ENCODE assay signal across 14 cellular contexts in the genomic region with DNA sequence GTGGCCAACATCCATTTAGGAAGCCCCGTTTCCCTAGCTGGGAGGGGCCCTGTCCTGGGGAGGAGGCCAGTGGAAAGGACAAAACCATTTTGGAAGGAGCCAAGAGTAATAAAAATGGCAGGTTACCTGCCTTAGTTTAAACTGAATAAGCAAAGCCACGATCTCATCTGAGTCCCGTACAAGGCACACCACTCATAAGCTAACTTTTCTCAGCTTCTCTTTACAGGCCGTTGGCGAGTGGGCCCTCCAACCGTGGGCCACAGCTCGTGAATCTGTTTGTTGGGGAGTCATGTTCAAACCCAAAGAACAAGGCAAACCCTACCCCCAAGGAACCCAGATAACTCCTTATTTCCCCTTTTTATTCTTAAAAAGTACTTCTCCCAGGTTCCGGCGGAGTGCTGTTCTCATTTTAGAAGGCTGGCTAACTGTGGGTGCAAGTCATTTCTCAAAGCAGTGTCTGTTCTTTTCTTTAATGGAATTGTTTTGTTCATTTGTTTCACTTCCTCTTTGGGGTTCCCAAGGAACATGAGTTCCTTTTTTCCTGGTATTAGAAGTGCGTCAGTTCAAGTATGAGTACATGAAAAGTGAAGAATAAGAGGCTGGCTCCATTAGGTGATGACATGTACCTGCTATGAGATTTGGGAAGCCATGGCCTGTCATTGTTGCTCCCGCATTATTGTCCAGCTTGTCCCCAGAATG.
DNase-seq lines count a peak whose midpoint lies in the region; ATAC-seq and TF ChIP-seq lines count a peak whose summit lies in the region.
"Had no signal": no experiment of that assay in that cellular context is flagged by ENCODE, and none has a peak within 500 bp of the region (broad histone marks: within the 10 kb centered on the region; RNA-seq: fewer than 3 reads in every experiment).

No MANE protein-coding gene starts in this region.

- intact Hi-C loops in testis (cut with DNase I; ENCODE audit: low total_unique reads), result no loop called here

- H3K36me3 ChIP-seq in gastroesophageal sphincter (no peaks in the 10 kb centered on the region), neutrophil (no peaks in the 10 kb centered on the region), testis (ENCODE audit: low read depth, missing control alignments) (no peaks in the 10 kb centered on the region)
- H3K36me3 ChIP-seq: uterus had no signal

- DNase-seq in Ammon's horn (ENCODE audit: low spot score) (peak; percentile 45), OCI-M1 (lab: John Stamatoyannopoulos, UW) (peak; percentile 78), occipital lobe (lab: John Stamatoyannopoulos, UW) (no peak), testis (no peak), NK-92 (lab: John Stamatoyannopoulos, UW; ENCODE audit: unreplicated experiment) (no peak)
- DNase-seq: activated B cell treated with CpG ODN at 0.5 μM for 24 hours, foreskin keratinocyte, NCI-H1105 treated with DMSO at 0.1 percent for 48 hours, uterus had no signal

- H3K27me3 ChIP-seq in gastroesophageal sphincter (no peaks in the 10 kb centered on the region), neutrophil (no peaks in the 10 kb centered on the region), testis (no peaks in the 10 kb centered on the region)
- H3K27me3 ChIP-seq: foreskin keratinocyte, uterus had no signal

- TF ChIP-seq CTCF in gastroesophageal sphincter (IDR thresholded peaks at IDR 0.05) (no peak), neutrophil (IDR thresholded peaks at IDR 0.05) (no peak), testis (IDR thresholded peaks at IDR 0.05) (no peak)

- ATAC-seq in gastroesophageal sphincter (peak; percentile 40), HG03196 (IDR thresholded peaks at IDR 0.05; ENCODE audit: unreplicated experiment) (no peak)
- ATAC-seq: foreskin keratinocyte; GM23338; natural killer cell treated with Interleukin-12 subunit alpha and Interleukin-12 subunit beta and Interleukin-15 and Interleukin-18, amount 100 ng/mL, for 72 hours had no signal

- TF ChIP-seq POLR2A in gastroesophageal sphincter (IDR thresholded peaks at IDR 0.05) (peak in 1 of 2 donors; percentile 1), testis (IDR thresholded peaks at IDR 0.05) (no peak)

- H3K9me3 ChIP-seq in gastroesophageal sphincter, result no peaks in the 10 kb centered on the region
- H3K9me3 ChIP-seq in neutrophil, result no peaks in the 10 kb centered on the region
- H3K9me3 ChIP-seq in testis, result no peaks in the 10 kb centered on the region
- H3K9me3 ChIP-seq: uterus had no signal

- WGBS in gastroesophageal sphincter (ENCODE audit: low coverage in 1 of 2), 2 donors, result 80 to 87% methylated on average over 9 to 11 of the region's 11 CpGs
- 84 to 88% methylated on average over 11 of the region's 11 CpGs for WGBS in testis, 2 donors

- H3K27ac ChIP-seq in gastroesophageal sphincter, result peak overlapping the region in 3 of 4 donors; percentile 14 to 60 (median 47)
- peak overlapping the region; percentile 41 for H3K27ac ChIP-seq in neutrophil
- H3K27ac ChIP-seq in testis, result no peak overlapping the region
- H3K27ac ChIP-seq: foreskin keratinocyte had no signal

- H3K4me3 ChIP-seq in gastroesophageal sphincter, result no peak overlapping the region
- H3K4me3 ChIP-seq in neutrophil (ENCODE audit: low read depth in 1 of 2, low read length in 1 of 2), result no peak overlapping the region
- H3K4me3 ChIP-seq in testis, result no peak overlapping the region
- H3K4me3 ChIP-seq: GM23338, uterus had no signal

- TF ChIP-seq EP300 in gastroesophageal sphincter (IDR thresholded peaks at IDR 0.05), result no peak

- H3K4me1 ChIP-seq in gastroesophageal sphincter, result no peaks in the 10 kb centered on the region
- H3K4me1 ChIP-seq in neutrophil (ENCODE audit: control insufficient read depth in 1 of 2, insufficient read depth in 1 of 2, low read depth in 1 of 2, low read length in 1 of 2), result peaks cover 9 to 57% of the 10 kb centered on the region in 2 experiments
- peaks cover 12% of the 10 kb centered on the region for H3K4me1 ChIP-seq in testis
- H3K4me1 ChIP-seq: foreskin keratinocyte, uterus had no signal

Comparison
In these comparisons a context has a peak if more than half of its experiments do, and no peak if none do; other contexts are left out.
1. DNase-seq: peak in Ammon's horn (single experiment) and OCI-M1 (single experiment); none in occipital lobe (single experiment), testis (single experiment) and NK-92 (single experiment).
2. H3K27ac ChIP-seq: peak in gastroesophageal sphincter (3 of 4) and neutrophil (single experiment); none in testis (0 of 2).